13 cellular contexts compared by ENCODE assay signal in genomic region chr10:61837748-61838055, GRCh38.
DNase-seq lines count a peak whose midpoint lies in the region; ATAC-seq, FAIRE-seq and TF ChIP-seq lines count a peak whose summit lies in the region.
"Had no signal": no experiment of that assay in that cellular context is flagged by ENCODE, and none has a peak within 500 bp of the region (broad histone marks: within the 10 kb centered on the region; RNA-seq: fewer than 3 reads in every experiment).

No MANE protein-coding gene starts in this region.

- in situ Hi-C loops in HepG2 (cut with HindIII; ENCODE audit: extremely low pct_ligation_motif_present, low pct_unique_long_range_greater_than_20kb) (loop anchor here (5.0 kb wide), 1 partner anchor 85 kb away; no protein-coding TSS in a partner anchor), brain microvascular endothelial cell (cut with HindIII; ENCODE audit: low pct_ligation_motif_present, low sequenced_read_pairs) (no loop called here)

- 0 out of 4 replicates have a peak, but pooled peaks of 1 of the 2 experiments have one; percentile 24 for TF ChIP-seq EP300 in HepG2 (IDR thresholded peaks at IDR 0.05; ENCODE audit: low read depth in 2 of 2, low read length in 2 of 2)
- TF ChIP-seq EP300 in HepG2 (CRISPR knock-in tag; IDR thresholded peaks at IDR 0.05; ENCODE audit: borderline replicate concordance), result no peak

- H3K4me1 Mint-ChIP-seq in CD4-positive, alpha-beta T cell (ENCODE audit: low read depth), result peaks cover 14% of the 10 kb centered on the region

- H3K4me1 ChIP-seq in HepG2 (ENCODE audit: insufficient read depth, low read length) (peaks cover 58% of the 10 kb centered on the region), right lobe of liver (no peaks in the 10 kb centered on the region), osteoblast (ENCODE audit: insufficient read depth, low read length) (peaks cover 41% of the 10 kb centered on the region)

- no peak for TF ChIP-seq POLR2A in HepG2 (IDR thresholded peaks at IDR 0.05; ENCODE audit: insufficient read depth in 1 of 2, low read depth in 2 of 2, low read length in 2 of 2)
- TF ChIP-seq POLR2A in right lobe of liver (IDR thresholded peaks at IDR 0.05), result no peak

- H3K27ac ChIP-seq in HepG2 (ENCODE audit: extremely low read length, insufficient read depth, low read length) (peak overlapping the region; percentile 71), right lobe of liver (no peak overlapping the region), brain microvascular endothelial cell (peak overlapping the region; percentile 18), osteoblast (ENCODE audit: low read depth, low read length) (peak overlapping the region; percentile 68)
- no peak overlapping the region for H3K27ac ChIP-seq in CD4-positive, alpha-beta T cell (ENCODE audit: low read depth, low read length)
- H3K27ac ChIP-seq: RWPE1 had no signal

- DNase-seq in HepG2 (ENCODE audit: low spot score) (peak; percentile 63), right lobe of liver (no peak), brain microvascular endothelial cell (no peak), osteoblast (ENCODE audit: insufficient read length, low spot score, missing footprints) (no peak), SKM-1 treated with dmso at 0.1 percent for 144 hours (lab: John Stamatoyannopoulos, UW; ENCODE audit: unreplicated experiment) (no peak), H7 (no peak)
- no peak for DNase-seq in CD4-positive, alpha-beta T cell
- DNase-seq: naive thymus-derived CD4-positive, alpha-beta T cell; stimulated activated CD4-positive, alpha-beta T cell treated with anti-CD3 and anti-CD28 coated beads, Interleukin-1b, Interleukin-23, amount 100 ng/mL, for 48 hours; stimulated activated naive CD8-positive, alpha-beta T cell treated with anti-CD3 and anti-CD28 coated beads, Interleukin-15, Interleukin-2, amounts not matched to agents 100 U/mL and 50 U/mL, for 24 hours had no signal

- peak overlapping the region; percentile 64 for H3K4me2 ChIP-seq in HepG2 (ENCODE audit: low read depth, low read length)
- H3K4me2 ChIP-seq in osteoblast (ENCODE audit: insufficient read depth, low read length), result peak overlapping the region; percentile 60

- H4K20me1 ChIP-seq in HepG2 (ENCODE audit: insufficient read depth, low read length) (no peaks in the 10 kb centered on the region), osteoblast (ENCODE audit: insufficient read depth, low read length) (no peaks in the 10 kb centered on the region)

- H3K27me3 Mint-ChIP-seq in CD4-positive, alpha-beta T cell, result no peaks in the 10 kb centered on the region

- no TSS peak for BruUV-seq in HepG2 (replicated peaks; lab: Mats Ljungman, UMichigan)

- POLR2A ChIA-PET in HepG2 (lab: Yijun Ruan, JAX), result interaction anchor here (0.7 to 1.5 kb wide), 5 partner anchors 65 to 431 kb away, joined by 3 to 5 read pairs (median 3); no protein-coding TSS in a partner anchor
- POLR2A ChIA-PET in CD4-positive, alpha-beta T cell (lab: Charles Lee), result interaction anchor here (0.8 kb wide), 1 partner anchor 24 kb away, joined by 3 read pairs; no protein-coding TSS in a partner anchor

- ATAC-seq in HepG2 (peak; percentile 65), right lobe of liver (no peak), HG02840 (IDR thresholded peaks at IDR 0.05; ENCODE audit: low FRiP score, unreplicated experiment) (no peak)
- no peak for ATAC-seq in CD4-positive, alpha-beta T cell (ENCODE audit: poor library complexity)
- ATAC-seq: naive thymus-derived CD4-positive, alpha-beta T cell; stimulated activated naive CD8-positive, alpha-beta T cell treated with anti-CD3 and anti-CD28 coated beads, Interleukin-15, Interleukin-2, amounts not matched to agents 100 U/mL and 50 U/mL, for 24 hours had no signal

- H3K4me3 Mint-ChIP-seq in CD4-positive, alpha-beta T cell, result no peak overlapping the region
- H3K4me3 Mint-ChIP-seq: dendritic cell treated with granulocyte-macrophage colony-stimulating factor and Interleukin-4, amounts not matched to agents 40 ng/mL and 50 ng/mL, for 4 days; naive thymus-derived CD4-positive, alpha-beta T cell had no signal

- 1% methylated on average over 5 of the region's 5 CpGs for WGBS in HepG2 (ENCODE audit: low lambda C conversion rate)
- 45% methylated on average over 5 of the region's 5 CpGs for WGBS in right lobe of liver (ENCODE audit: insufficient coverage, low coverage, low lambda C conversion rate, missing lambda C conversion rate)

- no peaks in the 10 kb centered on the region for H3K36me3 ChIP-seq in HepG2 (replicated peaks in 1 of 2; ENCODE audit: control insufficient read depth in 1 of 2, insufficient read depth in 2 of 2, low read length in 2 of 2)
- no peaks in the 10 kb centered on the region for H3K36me3 ChIP-seq in right lobe of liver
- H3K36me3 ChIP-seq in brain microvascular endothelial cell (replicated peaks), result no peaks in the 10 kb centered on the region
- H3K36me3 ChIP-seq in osteoblast (ENCODE audit: insufficient read depth, low read length), result no peaks in the 10 kb centered on the region
- H3K36me3 ChIP-seq in H7 (replicated peaks; ENCODE audit: control insufficient read depth, insufficient read depth, low read length), result no peaks in the 10 kb centered on the region

- no peaks in the 10 kb centered on the region for H3K9me3 Mint-ChIP-seq in CD4-positive, alpha-beta T cell
- H3K9me3 Mint-ChIP-seq: dendritic cell treated with granulocyte-macrophage colony-stimulating factor and Interleukin-4, amounts not matched to agents 40 ng/mL and 50 ng/mL, for 4 days; naive thymus-derived CD4-positive, alpha-beta T cell had no signal

- H3K79me2 ChIP-seq in HepG2 (ENCODE audit: insufficient read depth, low read length) (no peaks in the 10 kb centered on the region), osteoblast (ENCODE audit: insufficient read depth, low read length) (no peaks in the 10 kb centered on the region)

- intact Hi-C loops in HepG2 (cut with micrococcal nuclease; ENCODE audit: unreplicated experiment), result loop anchor here (2.0 to 10.0 kb wide), 5 partner anchors 65 to 1023 kb away; partner anchors contain the start of gene RTKN2
- intact Hi-C loops in right lobe of liver (cut with DNase I), result no loop called here
- intact Hi-C loops in CD4-positive, alpha-beta T cell (cut with DNase I, micrococcal nuclease), result loop anchor here (5.0 to 10.0 kb wide), 3 partner anchors 85 to 1023 kb away; no protein-coding TSS in a partner anchor

- H3K4me3 ChIP-seq in HepG2 (replicated peaks in 1 of 3; ENCODE audit: insufficient read depth in 1 of 3, low read depth in 2 of 3, low read length in 3 of 3) (peak overlapping the region; percentile 24 to 49 (median 44); a peak in 4 of 6 replicates), right lobe of liver (no peak overlapping the region), brain microvascular endothelial cell (ENCODE audit: low read depth, low read length) (no peak overlapping the region), osteoblast (ENCODE audit: insufficient read depth, low read length) (no peak overlapping the region), H7 (ENCODE audit: insufficient read depth, low read depth, low read length) (no peak overlapping the region)

- H3K36me3 Mint-ChIP-seq in CD4-positive, alpha-beta T cell (ENCODE audit: low read depth), result no peaks in the 10 kb centered on the region
- H3K36me3 Mint-ChIP-seq: naive thymus-derived CD4-positive, alpha-beta T cell had no signal

- no peak for TF ChIP-seq RAD21 in HepG2 (CRISPR knock-in tag; IDR thresholded peaks at IDR 0.05)

- H2AFZ ChIP-seq in HepG2 (ENCODE audit: low read length) (no peak overlapping the region), osteoblast (ENCODE audit: low read length) (no peak overlapping the region)

- no peak for FAIRE-seq in HepG2 (lab: Jason Lieb, UNC)

- H3K9ac ChIP-seq in HepG2 (ENCODE audit: insufficient read depth, low read depth, low read length), result peak overlapping the region; percentile 51

- H3K27me3 ChIP-seq in HepG2 (ENCODE audit: control insufficient read depth in 1 of 2, insufficient read depth in 2 of 2, low read length in 2 of 2), result no peaks in the 10 kb centered on the region
- H3K27me3 ChIP-seq in right lobe of liver, result no peaks in the 10 kb centered on the region
- no peaks in the 10 kb centered on the region for H3K27me3 ChIP-seq in brain microvascular endothelial cell (replicated peaks)
- H3K27me3 ChIP-seq in osteoblast (ENCODE audit: insufficient read depth, low read length), result no peaks in the 10 kb centered on the region
- H3K27me3 ChIP-seq in H7 (ENCODE audit: control insufficient read depth, insufficient read depth, low read length), result peaks cover 1% of the 10 kb centered on the region; the same call in 1 of the 2 replicates
- no peaks in the 10 kb centered on the region for H3K27me3 ChIP-seq in CD4-positive, alpha-beta T cell (ENCODE audit: control insufficient read depth, insufficient read depth, low read length)

- CTCF ChIA-PET in HepG2 (lab: Yijun Ruan, JAX; ENCODE audit: low intra/inter-chr PET ratio, low total read pairs), result no interaction called here
- CTCF ChIA-PET in CD4-positive, alpha-beta T cell (lab: Charles Lee), result interaction anchor here (0.6 kb wide), 1 partner anchor 28 kb away, joined by 3 read pairs; no protein-coding TSS in a partner anchor

- TF ChIP-seq CTCF in HepG2 (CRISPR knock-in tag; IDR thresholded peaks at IDR 0.05) (no peak), right lobe of liver (IDR thresholded peaks at IDR 0.05) (no peak), brain microvascular endothelial cell (IDR thresholded peaks at IDR 0.05; ENCODE audit: low read depth, low read length, missing control alignments) (no peak), osteoblast (IDR thresholded peaks at IDR 0.05; ENCODE audit: extremely low read depth, low read depth, low read length) (no peak)
- TF ChIP-seq CTCF in CD4-positive, alpha-beta T cell (IDR thresholded peaks at IDR 0.05), result no peak

- H3K9me3 ChIP-seq in HepG2 (ENCODE audit: low read length), result no peaks in the 10 kb centered on the region
- H3K9me3 ChIP-seq in right lobe of liver, result no peaks in the 10 kb centered on the region
- no peaks in the 10 kb centered on the region for H3K9me3 ChIP-seq in osteoblast (ENCODE audit: low read depth, low read length)
- H3K9me3 ChIP-seq in CD4-positive, alpha-beta T cell (ENCODE audit: control insufficient read depth, low read length), result no peaks in the 10 kb centered on the region

- no peak overlapping the region for H3K27ac Mint-ChIP-seq in CD4-positive, alpha-beta T cell
- H3K27ac Mint-ChIP-seq: dendritic cell treated with granulocyte-macrophage colony-stimulating factor and Interleukin-4, amounts not matched to agents 40 ng/mL and 50 ng/mL, for 4 days; naive thymus-derived CD4-positive, alpha-beta T cell had no signal

Comparison
In these comparisons a context has a peak if more than half of its experiments do, and no peak if none do; other contexts are left out.
1. H3K27ac ChIP-seq: peak in HepG2 (single experiment), brain microvascular endothelial cell (single experiment) and osteoblast (single experiment); none in right lobe of liver (0 of 3) and CD4-positive, alpha-beta T cell (single experiment).
2. H3K4me3 ChIP-seq: peak in HepG2 (3 of 3); none in right lobe of liver (0 of 3), brain microvascular endothelial cell (single experiment), osteoblast (single experiment) and H7 (single experiment).
3. intact Hi-C loops: an anchor here in HepG2 (2.0 to 10.0 kb wide) and CD4-positive, alpha-beta T cell (5.0 to 10.0 kb wide); none called in right lobe of liver.